Comparison of ENCODE assay signal across 2 cellular contexts in the genomic region with DNA sequence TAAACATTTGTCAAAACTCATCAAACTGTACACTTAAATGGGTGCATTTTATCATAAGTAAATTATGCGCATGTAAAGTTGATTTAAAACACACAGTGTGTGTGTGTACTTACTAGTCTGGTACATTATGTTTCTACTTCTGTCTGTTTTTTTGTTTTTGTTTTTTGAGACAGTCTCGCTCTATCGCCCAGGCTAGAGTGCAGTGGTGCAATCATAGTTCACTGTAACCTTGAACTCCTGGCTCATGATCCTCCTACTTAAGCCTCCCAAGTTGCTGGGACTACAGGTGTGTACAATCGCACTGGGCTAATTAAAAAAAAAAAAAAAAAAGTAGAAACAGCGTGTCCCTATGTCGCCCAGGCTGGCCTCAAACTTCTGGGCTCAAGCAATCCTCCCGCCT.
TF ChIP-seq lines count a peak whose summit lies in the region.

No MANE protein-coding gene starts in this region.

TF ChIP-seq in liver, 16 proteins besides CTCF, POLR2A, EP300 and RAD21 (continued from another document):
- TF ChIP-seq EGR1 (IDR thresholded peaks at IDR 0.05; ENCODE audit: low read depth in 2 of 2) (no peak), YY1 (IDR thresholded peaks at IDR 0.05) (no peak), HNF4A (conservative IDR thresholded peaks at IDR 0.05) (peak; percentile 38 to 53)
TF ChIP-seq in liver: peak in this region for 3.

TF ChIP-seq in GM23338, 12 proteins besides CTCF, POLR2A, EP300 and RAD21:
- TF ChIP-seq, protein P1, sequence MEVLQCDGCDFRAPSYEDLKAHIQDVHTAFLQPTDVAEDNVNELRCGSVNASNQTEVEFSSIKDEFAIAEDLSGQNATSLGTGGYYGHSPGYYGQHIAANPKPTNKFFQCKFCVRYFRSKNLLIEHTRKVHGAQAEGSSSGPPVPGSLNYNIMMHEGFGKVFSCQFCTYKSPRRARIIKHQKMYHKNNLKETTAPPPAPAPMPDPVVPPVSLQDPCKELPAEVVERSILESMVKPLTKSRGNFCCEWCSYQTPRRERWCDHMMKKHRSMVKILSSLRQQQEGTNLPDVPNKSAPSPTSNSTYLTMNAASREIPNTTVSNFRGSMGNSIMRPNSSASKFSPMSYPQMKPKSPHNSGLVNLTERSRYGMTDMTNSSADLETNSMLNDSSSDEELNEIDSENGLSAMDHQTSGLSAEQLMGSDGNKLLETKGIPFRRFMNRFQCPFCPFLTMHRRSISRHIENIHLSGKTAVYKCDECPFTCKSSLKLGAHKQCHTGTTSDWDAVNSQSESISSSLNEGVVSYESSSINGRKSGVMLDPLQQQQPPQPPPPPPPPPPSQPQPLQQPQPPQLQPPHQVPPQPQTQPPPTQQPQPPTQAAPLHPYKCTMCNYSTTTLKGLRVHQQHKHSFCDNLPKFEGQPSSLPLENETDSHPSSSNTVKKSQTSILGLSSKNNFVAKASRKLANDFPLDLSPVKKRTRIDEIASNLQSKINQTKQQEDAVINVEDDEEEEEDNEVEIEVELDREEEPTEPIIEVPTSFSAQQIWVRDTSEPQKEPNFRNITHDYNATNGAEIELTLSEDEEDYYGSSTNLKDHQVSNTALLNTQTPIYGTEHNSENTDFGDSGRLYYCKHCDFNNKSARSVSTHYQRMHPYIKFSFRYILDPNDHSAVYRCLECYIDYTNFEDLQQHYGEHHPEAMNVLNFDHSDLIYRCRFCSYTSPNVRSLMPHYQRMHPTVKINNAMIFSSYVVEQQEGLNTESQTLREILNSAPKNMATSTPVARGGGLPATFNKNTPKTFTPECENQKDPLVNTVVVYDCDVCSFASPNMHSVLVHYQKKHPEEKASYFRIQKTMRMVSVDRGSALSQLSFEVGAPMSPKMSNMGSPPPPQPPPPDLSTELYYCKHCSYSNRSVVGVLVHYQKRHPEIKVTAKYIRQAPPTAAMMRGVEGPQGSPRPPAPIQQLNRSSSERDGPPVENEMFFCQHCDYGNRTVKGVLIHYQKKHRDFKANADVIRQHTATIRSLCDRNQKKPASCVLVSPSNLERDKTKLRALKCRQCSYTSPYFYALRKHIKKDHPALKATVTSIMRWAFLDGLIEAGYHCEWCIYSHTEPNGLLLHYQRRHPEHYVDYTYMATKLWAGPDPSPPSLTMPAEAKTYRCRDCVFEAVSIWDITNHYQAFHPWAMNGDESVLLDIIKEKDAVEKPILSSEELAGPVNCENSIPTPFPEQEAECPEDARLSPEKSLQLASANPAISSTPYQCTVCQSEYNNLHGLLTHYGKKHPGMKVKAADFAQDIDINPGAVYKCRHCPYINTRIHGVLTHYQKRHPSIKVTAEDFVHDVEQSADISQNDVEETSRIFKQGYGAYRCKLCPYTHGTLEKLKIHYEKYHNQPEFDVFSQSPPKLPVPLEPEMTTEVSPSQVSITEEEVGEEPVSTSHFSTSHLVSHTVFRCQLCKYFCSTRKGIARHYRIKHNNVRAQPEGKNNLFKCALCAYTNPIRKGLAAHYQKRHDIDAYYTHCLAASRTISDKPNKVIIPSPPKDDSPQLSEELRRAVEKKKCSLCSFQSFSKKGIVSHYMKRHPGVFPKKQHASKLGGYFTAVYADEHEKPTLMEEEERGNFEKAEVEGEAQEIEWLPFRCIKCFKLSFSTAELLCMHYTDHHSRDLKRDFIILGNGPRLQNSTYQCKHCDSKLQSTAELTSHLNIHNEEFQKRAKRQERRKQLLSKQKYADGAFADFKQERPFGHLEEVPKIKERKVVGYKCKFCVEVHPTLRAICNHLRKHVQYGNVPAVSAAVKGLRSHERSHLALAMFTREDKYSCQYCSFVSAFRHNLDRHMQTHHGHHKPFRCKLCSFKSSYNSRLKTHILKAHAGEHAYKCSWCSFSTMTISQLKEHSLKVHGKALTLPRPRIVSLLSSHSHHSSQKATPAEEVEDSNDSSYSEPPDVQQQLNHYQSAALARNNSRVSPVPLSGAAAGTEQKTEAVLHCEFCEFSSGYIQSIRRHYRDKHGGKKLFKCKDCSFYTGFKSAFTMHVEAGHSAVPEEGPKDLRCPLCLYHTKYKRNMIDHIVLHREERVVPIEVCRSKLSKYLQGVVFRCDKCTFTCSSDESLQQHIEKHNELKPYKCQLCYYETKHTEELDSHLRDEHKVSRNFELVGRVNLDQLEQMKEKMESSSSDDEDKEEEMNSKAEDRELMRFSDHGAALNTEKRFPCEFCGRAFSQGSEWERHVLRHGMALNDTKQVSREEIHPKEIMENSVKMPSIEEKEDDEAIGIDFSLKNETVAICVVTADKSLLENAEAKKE (CRISPR knock-in tag; IDR thresholded peaks at IDR 0.05) = no peak
- no peak for TF ChIP-seq NANOG (IDR thresholded peaks at IDR 0.05; ENCODE audit: borderline replicate concordance)
- no peak for TF ChIP-seq EZH2phosphoT487 (IDR thresholded peaks at IDR 0.05; ENCODE audit: unreplicated experiment)
- TF ChIP-seq STAT1 (IDR thresholded peaks at IDR 0.05; ENCODE audit: unreplicated experiment) = no peak
- no peak for TF ChIP-seq ZNF331 (CRISPR knock-in tag; IDR thresholded peaks at IDR 0.05; ENCODE audit: low read depth)
TF ChIP-seq in GM23338: peak in this region for 0.
